In the genomic region with DNA sequence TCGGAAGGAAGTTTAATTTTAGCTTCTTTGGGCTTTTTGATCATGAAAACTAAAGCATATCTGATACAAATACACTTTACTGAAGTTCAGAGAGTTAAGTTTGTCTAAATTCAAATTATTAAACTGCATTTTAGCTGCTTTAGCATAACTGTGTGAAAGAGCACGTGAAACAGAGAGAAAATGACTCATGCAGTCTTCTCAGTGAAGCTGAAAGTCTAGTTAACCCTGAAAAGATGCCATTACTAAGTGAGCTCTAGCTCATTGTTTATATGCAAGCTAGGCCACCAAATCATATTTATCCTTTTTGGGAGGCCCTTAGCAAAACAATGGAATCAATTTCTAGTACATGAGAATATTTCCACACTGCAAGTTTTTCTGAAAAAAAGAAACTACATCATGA, we compare ENCODE assay signal across 12 cellular contexts. TPM values are rescaled to one million over a fixed set of nuclear protein-coding genes. Genes with fewer than 3 reads are reported as not detected.
A peak's percentile ranks its signal among the peaks of the same experiment; 100 is the strongest.
DNase-seq lines count a peak whose midpoint lies in the region; ATAC-seq and TF ChIP-seq lines count a peak whose summit lies in the region.
"Had no signal": no experiment of that assay in that cellular context is flagged by ENCODE, and none has a peak within 500 bp of the region (broad histone marks: within the 10 kb centered on the region; RNA-seq: fewer than 3 reads in every experiment).

No MANE protein-coding gene starts in this region.

- H3K27me3 Mint-ChIP-seq in activated CD4-positive, alpha-beta T cell treated with anti-CD3 and anti-CD28 coated beads for 36 hours: peaks cover 4% of the 10 kb centered on the region

- H3K27ac ChIP-seq in parathyroid adenoma: no peak overlapping the region
- H3K27ac ChIP-seq in psoas muscle: no peak overlapping the region
- H3K27ac ChIP-seq: cardiac muscle cell, tibial artery, WERI-Rb-1 had no signal

- no peak overlapping the region for H3K9ac ChIP-seq in parathyroid adenoma

- H3K36me3 Mint-ChIP-seq in activated CD4-positive, alpha-beta T cell treated with anti-CD3 and anti-CD28 coated beads for 36 hours (ENCODE audit: low read depth): no peaks in the 10 kb centered on the region

- H3K27ac Mint-ChIP-seq in activated CD4-positive, alpha-beta T cell treated with anti-CD3 and anti-CD28 coated beads for 36 hours: peak overlapping the region; percentile 59

- TF ChIP-seq CTCF in parathyroid adenoma (IDR thresholded peaks at IDR 0.05) (no peak), psoas muscle (IDR thresholded peaks at IDR 0.05) (no peak)

- H3K4me3 ChIP-seq in parathyroid adenoma (ENCODE audit: low read depth, low read length) (no peak overlapping the region), psoas muscle (no peak overlapping the region)
- H3K4me3 ChIP-seq: cardiac muscle cell, tibial artery had no signal

- H3K4me1 Mint-ChIP-seq in activated CD4-positive, alpha-beta T cell treated with anti-CD3 and anti-CD28 coated beads for 36 hours: peaks cover 18% of the 10 kb centered on the region

- no peak for DNase-seq in activated CD4-positive, alpha-beta T cell treated with anti-CD3 and anti-CD28 coated beads for 36 hours
- no peak for DNase-seq in activated CD4-positive, alpha-beta T cell treated with anti-CD3 and anti-CD28 coated beads for 48 hours
- DNase-seq in astrocyte of the hippocampus (ENCODE audit: low read depth, low spot score): peak; percentile 56
- no peak for DNase-seq in psoas muscle
- DNase-seq in NCI-H146 (lab: John Stamatoyannopoulos, UW): no peak
- no peak for DNase-seq in ureter (ENCODE audit: low spot score)
- DNase-seq: NCI-H524 treated with DMSO at 0.1 percent for 48 hours, tibial artery, WERI-Rb-1 had no signal

- H3K9me3 ChIP-seq in parathyroid adenoma (ENCODE audit: control insufficient read depth, low read length) (no peaks in the 10 kb centered on the region), psoas muscle (no peaks in the 10 kb centered on the region)
- H3K9me3 ChIP-seq: tibial artery had no signal

- intact Hi-C loops in activated CD4-positive, alpha-beta T cell treated with anti-CD3 and anti-CD28 coated beads for 36 hours (cut with DNase I, micrococcal nuclease): loop anchor here (2.0 to 10.0 kb wide), 3 partner anchors 57 to 311 kb away; a partner anchor contains a TSS
- intact Hi-C loops in psoas muscle (cut with DNase I): loop anchor here (2.0 to 10.0 kb wide), 2 partner anchors 213 to 319 kb away; no protein-coding TSS in a partner anchor

- H3K79me2 ChIP-seq in parathyroid adenoma: no peaks in the 10 kb centered on the region

- no peaks in the 10 kb centered on the region for H3K9me3 Mint-ChIP-seq in activated CD4-positive, alpha-beta T cell treated with anti-CD3 and anti-CD28 coated beads for 36 hours (ENCODE audit: low read depth)

- H3K4me1 ChIP-seq in parathyroid adenoma: peaks cover 3% of the 10 kb centered on the region
- no peaks in the 10 kb centered on the region for H3K4me1 ChIP-seq in psoas muscle
- H3K4me1 ChIP-seq: tibial artery had no signal

- POLR2A ChIA-PET in activated CD4-positive, alpha-beta T cell treated with anti-CD3 and anti-CD28 coated beads for 36 hours (lab: Charles Lee): interaction anchor here (0.5 to 0.7 kb wide), 2 partner anchors 52 to 715 kb away, joined by 3 read pairs; no protein-coding TSS in a partner anchor

- WGBS in psoas muscle, 3 donors: 59 to 68% (median 62%) methylated on average over 2 of the region's 2 CpGs

- H3K36me3 ChIP-seq in parathyroid adenoma (ENCODE audit: control insufficient read depth, insufficient read depth, low read length) (no peaks in the 10 kb centered on the region), psoas muscle (ENCODE audit: insufficient read depth in 1 of 2, low read depth in 1 of 2) (no peaks in the 10 kb centered on the region)
- H3K36me3 ChIP-seq: cardiac muscle cell, tibial artery, WERI-Rb-1 had no signal

- H3K4me2 ChIP-seq in parathyroid adenoma (ENCODE audit: low read length): no peak overlapping the region

- peak overlapping the region; percentile 53 for H2AFZ ChIP-seq in parathyroid adenoma

- no peaks in the 10 kb centered on the region for H3K27me3 ChIP-seq in parathyroid adenoma (ENCODE audit: control insufficient read depth, insufficient read depth, low read length)
- no peaks in the 10 kb centered on the region for H3K27me3 ChIP-seq in psoas muscle (ENCODE audit: insufficient read depth in 3 of 3, low read length in 2 of 3)
- H3K27me3 ChIP-seq: cardiac muscle cell, tibial artery had no signal

- CTCF ChIA-PET in activated CD4-positive, alpha-beta T cell treated with anti-CD3 and anti-CD28 coated beads for 36 hours (lab: Charles Lee): interaction anchor here (0.6 to 2.2 kb wide), 24 partner anchors 8 to 470 kb away, joined by 3 to 24 read pairs (median 4); a partner anchor contains a TSS

- peak; percentile 84 for ATAC-seq in activated CD4-positive, alpha-beta T cell treated with anti-CD3 and anti-CD28 coated beads for 36 hours
- ATAC-seq in HG02798 (IDR thresholded peaks at IDR 0.05; ENCODE audit: poor library complexity, unreplicated experiment) (peak; percentile 56), psoas muscle (no peak)

- no peak overlapping the region for H3K4me3 Mint-ChIP-seq in activated CD4-positive, alpha-beta T cell treated with anti-CD3 and anti-CD28 coated beads for 36 hours

RNA-seq across cellular contexts. Expression of a gene that starts 27.6 kb away (rescaled TPM):
- not detected for total RNA-seq in activated CD4-positive, alpha-beta T cell treated with anti-CD3 and anti-CD28 coated beads for 36 hours
- total RNA-seq in psoas muscle (not detected), ureter (not detected)
- polyA plus RNA-seq in psoas muscle: not detected
- total RNA-seq: cardiac muscle cell had no signal
- polyA plus RNA-seq: cardiac muscle cell had no signal

RNA-seq across cellular contexts. Expression of a gene that starts 57.3 kb away (rescaled TPM):
- total RNA-seq in activated CD4-positive, alpha-beta T cell treated with anti-CD3 and anti-CD28 coated beads for 36 hours: 10 to 100 TPM; 63.7 to 70.9 TPM
- total RNA-seq in psoas muscle (10 to 100 TPM; 12.5 to 18.2 (median 15.2) TPM), ureter (56.5 TPM)
- 10 to 100 TPM; 11.2 to 13.3 (median 12.7) TPM for polyA plus RNA-seq in psoas muscle

Comparison
In these comparisons a context has a peak if more than half of its experiments do, and no peak if none do; other contexts are left out.
1. ATAC-seq: peak in activated CD4-positive, alpha-beta T cell treated with anti-CD3 and anti-CD28 coated beads for 36 hours (single experiment) and HG02798 (single experiment); none in psoas muscle (0 of 4).